11 cellular contexts compared by ENCODE assay signal in genomic region chr14:100585448-100586152, GRCh38. TPM values are rescaled to one million over a fixed set of nuclear protein-coding genes. Genes with fewer than 3 reads are reported as not detected.
A peak's percentile ranks its signal among the peaks of the same experiment; 100 is the strongest.
DNase-seq lines count a peak whose midpoint lies in the region; ATAC-seq and TF ChIP-seq lines count a peak whose summit lies in the region.
"Had no signal": no experiment of that assay in that cellular context is flagged by ENCODE, and none has a peak within 500 bp of the region (broad histone marks: within the 10 kb centered on the region; RNA-seq: fewer than 3 reads in every experiment).

No MANE protein-coding gene starts in this region.

- no peak overlapping the region for H2AFZ ChIP-seq in smooth muscle cell (ENCODE audit: low read depth)

- no peaks in the 10 kb centered on the region for H3F3A ChIP-seq in smooth muscle cell (ENCODE audit: low read depth)

- no peak for ATAC-seq in left ventricle myocardium superior
- no peak for ATAC-seq in gastroesophageal sphincter

- TF ChIP-seq EP300 in gastroesophageal sphincter (IDR thresholded peaks at IDR 0.05) = no peak

- intact Hi-C loops in left ventricle myocardium superior (cut with micrococcal nuclease) = no loop called here

- TF ChIP-seq CTCF in RWPE1 (conservative IDR thresholded peaks at IDR 0.05; ENCODE audit: low read depth) (no peak), smooth muscle cell (IDR thresholded peaks at IDR 0.05; ENCODE audit: borderline replicate concordance, insufficient read depth, poor library complexity, severe bottlenecking) (no peak), gastroesophageal sphincter (IDR thresholded peaks at IDR 0.05) (no peak)

- H3K9ac ChIP-seq in smooth muscle cell (ENCODE audit: low read depth) = no peak overlapping the region

- peak overlapping the region; percentile 65; the same call in 1 of the 2 replicates for H3K27ac ChIP-seq in RWPE1
- H3K27ac ChIP-seq in smooth muscle cell (ENCODE audit: low read depth) = no peak overlapping the region
- no peak overlapping the region for H3K27ac ChIP-seq in gastroesophageal sphincter

- H3K36me3 ChIP-seq in smooth muscle cell (ENCODE audit: low read depth) = no peaks in the 10 kb centered on the region
- H3K36me3 ChIP-seq in gastroesophageal sphincter = no peaks in the 10 kb centered on the region

- peak overlapping the region; percentile 64 for H3K4me3 ChIP-seq in smooth muscle cell
- no peak overlapping the region for H3K4me3 ChIP-seq in gastroesophageal sphincter

- CTCF ChIA-PET in RWPE1 (lab: Yijun Ruan, JAX) = no interaction called here

- H3K4me1 ChIP-seq in smooth muscle cell (ENCODE audit: low read depth) = no peaks in the 10 kb centered on the region
- H3K4me1 ChIP-seq in gastroesophageal sphincter = peaks cover 0 to 8% (median 7%) of the 10 kb centered on the region in 3 donors

- H3K4me2 ChIP-seq in smooth muscle cell = peak overlapping the region; percentile 96

- H3K27me3 ChIP-seq in smooth muscle cell (ENCODE audit: low read depth) (no peaks in the 10 kb centered on the region), gastroesophageal sphincter (peaks cover 48% of the 10 kb centered on the region)

- 94% methylated on average over 23 of the region's 23 CpGs for WGBS in smooth muscle cell (ENCODE audit: low lambda C conversion rate)
- WGBS in gastroesophageal sphincter (ENCODE audit: low coverage in 1 of 2), 2 donors = 57% methylated on average over 1 of the region's 23 CpGs; no CpG with 5 or more reads in 1 of the 2 donors

- POLR2A ChIA-PET in RWPE1 (lab: Yijun Ruan, JAX; ENCODE audit: low non-redundant PET) = no interaction called here

- no peak for TF ChIP-seq POLR2A in gastroesophageal sphincter (IDR thresholded peaks at IDR 0.05)

- DNase-seq in activated effector memory CD4-positive, alpha-beta T cell treated with anti-CD3 and anti-CD28 coated beads, Interleukin-2, amount 50 U/mL, for 16 hours = peak; percentile 37
- no peak for DNase-seq in activated effector memory CD4-positive, alpha-beta T cell treated with Interleukin-2 at 50 U/mL for 16 hours
- no peak for DNase-seq in RWPE1 (ENCODE audit: low spot score)
- DNase-seq in left ventricle myocardium superior = peak; percentile 12
- DNase-seq in smooth muscle cell (lab: John Stamatoyannopoulos, UW; ENCODE audit: unreplicated experiment) = no peak
- DNase-seq in SIG-M5 treated with dmso at 0.1 percent for 504 hours (lab: John Stamatoyannopoulos, UW; ENCODE audit: unreplicated experiment) = no peak
- DNase-seq in LoVo (ENCODE audit: low spot score) = no peak
- DNase-seq: activated B cell treated with CpG ODN at 0.5 μM for 24 hours, Karpas-422 had no signal

- no peaks in the 10 kb centered on the region for H4K20me1 ChIP-seq in smooth muscle cell (ENCODE audit: low read depth)

- no peaks in the 10 kb centered on the region for H3K79me2 ChIP-seq in smooth muscle cell (ENCODE audit: low read depth)

- H3K9me3 ChIP-seq in smooth muscle cell (replicated peaks; ENCODE audit: low read depth) (no peaks in the 10 kb centered on the region), gastroesophageal sphincter (no peaks in the 10 kb centered on the region)

RNA-seq across cellular contexts. Expression of gene BEGAIN, which starts 1.6 kb away (rescaled TPM):
- total RNA-seq in left ventricle myocardium superior = 0.79 TPM
- total RNA-seq in smooth muscle cell = 3.1 and 4.7 TPM in 2 replicates
- 8.5 and 11.7 TPM in 2 replicates for polyA plus RNA-seq in smooth muscle cell
- 1 to 10 TPM; 3.9 to 5.6 (median 4.2) TPM for total RNA-seq in gastroesophageal sphincter
- total RNA-seq: activated B cell treated with CpG ODN at 0.5 μM for 24 hours, RPMI7951 had no signal

Comparison
In these comparisons a context has a peak if more than half of its experiments do, and no peak if none do; other contexts are left out.
1. DNase-seq: peak in activated effector memory CD4-positive, alpha-beta T cell treated with anti-CD3 and anti-CD28 coated beads, Interleukin-2, amount 50 U/mL, for 16 hours (single experiment) and left ventricle myocardium superior (single experiment); none in activated effector memory CD4-positive, alpha-beta T cell treated with Interleukin-2 at 50 U/mL for 16 hours (single experiment), RWPE1 (single experiment), smooth muscle cell (single experiment), SIG-M5 treated with dmso at 0.1 percent for 504 hours (single experiment) and LoVo (single experiment).